Comparison of ENCODE assay signal across 5 cellular contexts in genomic region chr9:96934097-96934496, GRCh38. TPM values are rescaled to one million over a fixed set of nuclear protein-coding genes. Genes with fewer than 3 reads are reported as not detected.
"Had no signal": no experiment of that assay in that cellular context is flagged by ENCODE, and none has a peak within 500 bp of the region (broad histone marks: within the 10 kb centered on the region; RNA-seq: fewer than 3 reads in every experiment).

No MANE protein-coding gene starts in this region.

RNA-seq across cellular contexts. Expression of gene NUTM2G, which starts 5.5 kb away (rescaled TPM):
- total RNA-seq: HT1080, MCF 10A, PC-3, SK-MEL-5 had no signal
- polyA plus RNA-seq: SK-N-SH had no signal
